ENCODE assay signal across 22 cellular contexts in the genomic region with DNA sequence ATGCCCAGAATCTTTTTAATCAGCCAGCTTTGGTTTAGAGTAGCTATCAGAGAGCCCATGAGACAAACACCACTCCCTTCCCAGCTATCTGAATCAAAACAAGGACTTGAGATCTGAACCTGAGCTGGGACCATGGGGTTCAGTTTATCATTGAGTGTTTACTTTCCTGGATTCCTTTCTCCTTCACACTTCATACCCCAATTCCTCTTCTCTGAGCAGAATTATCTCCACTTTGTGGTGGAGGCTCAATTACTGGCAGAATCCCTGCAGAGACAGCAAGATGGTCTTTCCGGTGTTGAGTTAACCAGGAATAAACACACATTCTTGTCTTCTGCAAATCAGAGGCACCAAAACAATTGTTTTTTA.
"Had no signal": no experiment of that assay in that cellular context is flagged by ENCODE, and none has a peak within 500 bp of the region (broad histone marks: within the 10 kb centered on the region; RNA-seq: fewer than 3 reads in every experiment).

No MANE protein-coding gene starts in this region.

- H3K4me2 ChIP-seq: hepatocyte had no signal

- DNase-seq: activated B cell treated with CpG ODN at 0.5 μM for 24 hours; activated CD4-positive, alpha-beta T cell treated with anti-CD3 and anti-CD28 coated beads for 36 hours; activated CD4-positive, alpha-beta T cell treated with anti-CD3 and anti-CD28 coated beads, Interleukin-2, amount 50 U/mL, for 48 hours; activated CD8-positive, alpha-beta memory T cell treated with anti-CD3 and anti-CD28 coated beads, Interleukin-2, amount 50 U/mL, for 48 hours; activated naive CD4-positive, alpha-beta T cell; activated naive CD8-positive, alpha-beta T cell treated with anti-CD3 and anti-CD28 coated beads, Interleukin-2, amount 10 ng/mL, durations not matched to agents 7 days and 5 days; activated T-cell treated with anti-CD3 and anti-CD28 coated beads, Interleukin-2, amount 50 U/mL, for 4 hours; effector CD8-positive, alpha-beta T cell; foreskin melanocyte; left ventricle myocardium inferior; midbrain; natural killer cell; spleen; stimulated activated CD4-positive, alpha-beta T cell treated with anti-CD3 and anti-CD28 coated beads, Interleukin-4, amount 100 ng/mL, for 24 hours; stimulated activated naive CD4-positive, alpha-beta T cell treated with Interleukin-2 at 50 U/mL for 16 hours; T1000; thyroid gland; upper lobe of right lung had no signal

- H3K4me3 ChIP-seq: hepatocyte, left ventricle myocardium inferior, spleen, thyroid gland, upper lobe of right lung had no signal

- H3K27ac ChIP-seq: hepatocyte, left ventricle myocardium inferior, spleen, thyroid gland, upper lobe of right lung had no signal

- H3K36me3 ChIP-seq: left ventricle myocardium inferior, spleen, thyroid gland, upper lobe of right lung had no signal

- H3K9me3 Mint-ChIP-seq: activated B cell treated with CpG ODN at 0.5 μM for 24 hours; activated naive CD8-positive, alpha-beta T cell treated with anti-CD3 and anti-CD28 coated beads, Interleukin-2, amount 10 ng/mL, durations not matched to agents 7 days and 5 days; activated T-cell treated with anti-CD3 and anti-CD28 coated beads, Interleukin-2, amount 50 U/mL, for 4 hours; activated T-helper 2 cell treated with anti-CD3 and anti-CD28 coated beads, Interferon-gamma antibody, Interleukin-2, Interleukin-4, amounts not matched to agents 10 μg/mL and 5 μg/mL and 100 μg/mL, durations not matched to agents 14 hours and 24 hours and 36 hours; dendritic cell treated with granulocyte-macrophage colony-stimulating factor and Interleukin-4, amounts not matched to agents 40 ng/mL and 50 ng/mL, for 4 days; natural killer cell; T-helper 1 cell treated with Interleukin-12 subunit alpha and Interleukin-12 subunit beta and Interleukin-4 antibody, amounts not matched to agents 30 μg/mL and 1 μg/mL, for 36 hours had no signal

- H3K9me3 ChIP-seq: left ventricle myocardium inferior, spleen, thyroid gland, upper lobe of right lung had no signal

- H3K4me3 Mint-ChIP-seq: activated B cell treated with CpG ODN at 0.5 μM for 24 hours; activated CD4-positive, alpha-beta T cell treated with anti-CD3 and anti-CD28 coated beads for 36 hours; activated naive CD8-positive, alpha-beta T cell treated with anti-CD3 and anti-CD28 coated beads, Interleukin-2, amount 10 ng/mL, durations not matched to agents 7 days and 5 days; activated T-cell treated with anti-CD3 and anti-CD28 coated beads, Interleukin-2, amount 50 U/mL, for 4 hours; dendritic cell treated with granulocyte-macrophage colony-stimulating factor and Interleukin-4, amounts not matched to agents 40 ng/mL and 50 ng/mL, for 4 days; T-helper 1 cell treated with Interleukin-12 subunit alpha and Interleukin-12 subunit beta and Interleukin-4 antibody, amounts not matched to agents 30 μg/mL and 1 μg/mL, for 36 hours had no signal

- H3K4me1 ChIP-seq: upper lobe of right lung had no signal

- H3K79me2 ChIP-seq: hepatocyte had no signal

- H3K4me1 Mint-ChIP-seq: activated B cell treated with CpG ODN at 0.5 μM for 24 hours; activated CD4-positive, alpha-beta T cell treated with anti-CD3 and anti-CD28 coated beads for 36 hours; activated naive CD8-positive, alpha-beta T cell treated with anti-CD3 and anti-CD28 coated beads, Interleukin-2, amount 10 ng/mL, durations not matched to agents 7 days and 5 days had no signal

- H3K27me3 ChIP-seq: hepatocyte, spleen, thyroid gland, upper lobe of right lung had no signal

- H3K36me3 Mint-ChIP-seq: activated naive CD8-positive, alpha-beta T cell treated with anti-CD3 and anti-CD28 coated beads, Interleukin-2, amount 10 ng/mL, durations not matched to agents 7 days and 5 days; natural killer cell had no signal

- H3K27me3 Mint-ChIP-seq: dendritic cell treated with granulocyte-macrophage colony-stimulating factor and Interleukin-4, amounts not matched to agents 40 ng/mL and 50 ng/mL, for 4 days had no signal

- H3K27ac Mint-ChIP-seq: activated B cell treated with CpG ODN at 0.5 μM for 24 hours; activated CD4-positive, alpha-beta T cell treated with anti-CD3 and anti-CD28 coated beads for 36 hours; activated naive CD8-positive, alpha-beta T cell treated with anti-CD3 and anti-CD28 coated beads, Interleukin-2, amount 10 ng/mL, durations not matched to agents 7 days and 5 days; activated T-helper 2 cell treated with anti-CD3 and anti-CD28 coated beads, Interferon-gamma antibody, Interleukin-2, Interleukin-4, amounts not matched to agents 10 μg/mL and 5 μg/mL and 100 μg/mL, durations not matched to agents 14 hours and 24 hours and 36 hours; dendritic cell treated with granulocyte-macrophage colony-stimulating factor and Interleukin-4, amounts not matched to agents 40 ng/mL and 50 ng/mL, for 4 days; T-helper 1 cell treated with Interleukin-12 subunit alpha and Interleukin-12 subunit beta and Interleukin-4 antibody, amounts not matched to agents 30 μg/mL and 1 μg/mL, for 36 hours had no signal

- ATAC-seq: activated CD4-positive, alpha-beta T cell treated with anti-CD3 and anti-CD28 coated beads for 36 hours; activated T-cell treated with anti-CD3 and anti-CD28 coated beads, Interleukin-2, amount 50 U/mL, for 4 hours had no signal

- H2AFZ ChIP-seq: hepatocyte had no signal
